Comparison of ENCODE assay signal across 12 cellular contexts in genomic region chr1:223393275-223394214, GRCh38. TPM values are rescaled to one million over a fixed set of nuclear protein-coding genes. Genes with fewer than 3 reads are reported as not detected.
DNase-seq lines count a peak whose midpoint lies in the region; ATAC-seq and TF ChIP-seq lines count a peak whose summit lies in the region.
"Had no signal": no experiment of that assay in that cellular context is flagged by ENCODE, and none has a peak within 500 bp of the region (broad histone marks: within the 10 kb centered on the region; RNA-seq: fewer than 3 reads in every experiment).

Gene CCDC185, plus strand, starts transcription at chr1:223393415. Its CDS starts 61 bp downstream, at chr1:223393476.

- no peaks in the 10 kb centered on the region for H3K27me3 ChIP-seq in naive thymus-derived CD4-positive, alpha-beta T cell (ENCODE audit: control insufficient read depth in 2 of 2, insufficient read depth in 2 of 2, low read length in 2 of 2)
- peaks cover 25% of the 10 kb centered on the region for H3K27me3 ChIP-seq in endodermal cell (ENCODE audit: control insufficient read depth, insufficient read depth, low read length, poor library complexity, severe bottlenecking)

- H3K27ac Mint-ChIP-seq in naive thymus-derived CD4-positive, alpha-beta T cell: no peak within 1 kb of the TSS
- H3K27ac Mint-ChIP-seq in endodermal cell: no peak within 1 kb of the TSS
- H3K27ac Mint-ChIP-seq: activated T-helper 1 cell treated with anti-CD3 and anti-CD28 coated beads, Interleukin-12 subunit alpha, Interleukin-12 subunit beta, Interleukin-2, Interleukin-4 antibody, amounts not matched to agents 30 ng/mL and 10 ng/mL and 1 ng/mL, durations not matched to agents 14 hours and 24 hours and 36 hours; T-helper 1 cell treated with Interleukin-12 subunit alpha and Interleukin-12 subunit beta and Interleukin-4 antibody, amounts not matched to agents 30 μg/mL and 1 μg/mL, for 36 hours had no signal

- H3K27me3 Mint-ChIP-seq in naive thymus-derived CD4-positive, alpha-beta T cell: peaks cover 13 to 48% (median 29%) of the 10 kb centered on the region in 5 donors
- H3K27me3 Mint-ChIP-seq in endodermal cell (ENCODE audit: insufficient read depth): peaks cover 27% of the 10 kb centered on the region

- no peaks in the 10 kb centered on the region for H3K9me3 ChIP-seq in naive thymus-derived CD4-positive, alpha-beta T cell (ENCODE audit: control insufficient read depth in 2 of 3, low read length in 3 of 3)
- H3K9me3 ChIP-seq in endodermal cell (ENCODE audit: control insufficient read depth, low read length): no peaks in the 10 kb centered on the region
- H3K9me3 ChIP-seq: neutrophil had no signal

- intact Hi-C loops in naive thymus-derived CD4-positive, alpha-beta T cell (cut with micrococcal nuclease): no loop called here

- TF ChIP-seq CTCF in epithelial cell of proximal tubule (conservative IDR thresholded peaks at IDR 0.05; ENCODE audit: low read depth, low read length) (no peak), endodermal cell (conservative IDR thresholded peaks at IDR 0.05) (no peak)

- H3K4me3 Mint-ChIP-seq in naive thymus-derived CD4-positive, alpha-beta T cell: peak within 1 kb of the TSS in 8 of 10 donors; percentile 17 to 67 (median 46)
- H3K4me3 Mint-ChIP-seq in endodermal cell: no peak within 1 kb of the TSS
- H3K4me3 Mint-ChIP-seq: activated T-helper 1 cell treated with anti-CD3 and anti-CD28 coated beads, Interleukin-12 subunit alpha, Interleukin-12 subunit beta, Interleukin-2, Interleukin-4 antibody, amounts not matched to agents 30 ng/mL and 10 ng/mL and 1 ng/mL, durations not matched to agents 14 hours and 24 hours and 36 hours; T-helper 1 cell treated with Interleukin-12 subunit alpha and Interleukin-12 subunit beta and Interleukin-4 antibody, amounts not matched to agents 30 μg/mL and 1 μg/mL, for 36 hours had no signal

- H3K4me1 ChIP-seq in naive thymus-derived CD4-positive, alpha-beta T cell (ENCODE audit: control insufficient read depth in 2 of 2, insufficient read depth in 2 of 2, low read length in 2 of 2): no peaks in the 10 kb centered on the region
- H3K4me1 ChIP-seq in endodermal cell (ENCODE audit: control insufficient read depth, insufficient read depth, low read length): no peaks in the 10 kb centered on the region

- H3K36me3 Mint-ChIP-seq in naive thymus-derived CD4-positive, alpha-beta T cell: peaks cover 0 to 3% (median 0%) of the 10 kb centered on the region in 5 donors
- H3K36me3 Mint-ChIP-seq in endodermal cell (ENCODE audit: low read depth): no peaks in the 10 kb centered on the region

- CTCF ChIA-PET in naive thymus-derived CD4-positive, alpha-beta T cell (lab: Charles Lee): no interaction called here

- peaks cover 0 to 19% (median 3%) of the 10 kb centered on the region in 11 donors for H3K9me3 Mint-ChIP-seq in naive thymus-derived CD4-positive, alpha-beta T cell
- peaks cover 15% of the 10 kb centered on the region for H3K9me3 Mint-ChIP-seq in endodermal cell
- H3K9me3 Mint-ChIP-seq: activated T-helper 1 cell treated with anti-CD3 and anti-CD28 coated beads, Interleukin-12 subunit alpha, Interleukin-12 subunit beta, Interleukin-2, Interleukin-4 antibody, amounts not matched to agents 30 ng/mL and 10 ng/mL and 1 ng/mL, durations not matched to agents 14 hours and 24 hours and 36 hours; T-helper 1 cell treated with Interleukin-12 subunit alpha and Interleukin-12 subunit beta and Interleukin-4 antibody, amounts not matched to agents 30 μg/mL and 1 μg/mL, for 36 hours had no signal

- WGBS in endodermal cell (ENCODE audit: insufficient coverage in 1 of 2, insufficient read length in 1 of 2), 2 experiments: 77 to 85% methylated on average over 46 to 73 of the region's 73 CpGs

- POLR2A ChIA-PET in naive thymus-derived CD4-positive, alpha-beta T cell (lab: Charles Lee): no interaction called here

- H3K4me1 Mint-ChIP-seq in naive thymus-derived CD4-positive, alpha-beta T cell: peaks cover 0 to 8% (median 4%) of the 10 kb centered on the region in 7 donors
- no peaks in the 10 kb centered on the region for H3K4me1 Mint-ChIP-seq in endodermal cell

- no peak for ATAC-seq in naive thymus-derived CD4-positive, alpha-beta T cell
- no peak for ATAC-seq in GM18505 (IDR thresholded peaks at IDR 0.05; ENCODE audit: unreplicated experiment)

- H3K4me3 ChIP-seq in epithelial cell of proximal tubule (ENCODE audit: low read depth, low read length): peak within 1 kb of the TSS; percentile 45
- peak within 1 kb of the TSS; percentile 20 for H3K4me3 ChIP-seq in naive thymus-derived CD4-positive, alpha-beta T cell (ENCODE audit: low read length)
- no peak within 1 kb of the TSS for H3K4me3 ChIP-seq in endodermal cell (ENCODE audit: low read length)

- DNase-seq in AG08396 (ENCODE audit: low spot score): peak; percentile 39
- peak; percentile 8 for DNase-seq in M059J (ENCODE audit: low read depth)
- no peak for DNase-seq in epithelial cell of proximal tubule (ENCODE audit: low read depth)
- no peak for DNase-seq in naive thymus-derived CD4-positive, alpha-beta T cell
- DNase-seq in pons (ENCODE audit: low spot score): no peak
- DNase-seq in endodermal cell: no peak
- no peak for DNase-seq in activated effector memory CD4-positive, alpha-beta T cell treated with Interleukin-2 at 50 U/mL for 16 hours
- DNase-seq: NCI-H1436 had no signal

- TF ChIP-seq POLR2A in GM18505 (IDR thresholded peaks at IDR 0.05; ENCODE audit: borderline replicate concordance, extremely low read depth, insufficient read depth, insufficient read length): no peak

- no peak within 1 kb of the TSS for H3K9ac ChIP-seq in endodermal cell (ENCODE audit: extremely low read depth, low read length, poor library complexity, severe bottlenecking)

- no peak within 1 kb of the TSS for H3K27ac ChIP-seq in naive thymus-derived CD4-positive, alpha-beta T cell (ENCODE audit: low read depth, low read length)
- H3K27ac ChIP-seq in endodermal cell (ENCODE audit: low read depth, low read length): no peak within 1 kb of the TSS
- H3K27ac ChIP-seq: neutrophil had no signal

- H3K36me3 ChIP-seq in naive thymus-derived CD4-positive, alpha-beta T cell (ENCODE audit: control insufficient read depth in 2 of 3, insufficient read depth in 3 of 3, low read length in 3 of 3): no peaks in the 10 kb centered on the region
- no peaks in the 10 kb centered on the region for H3K36me3 ChIP-seq in endodermal cell (ENCODE audit: control insufficient read depth, insufficient read depth, low read length)
- H3K36me3 ChIP-seq: neutrophil had no signal

RNA-seq across cellular contexts. Expression of gene CCDC185, which starts in this region (rescaled TPM):
- not detected in 2 replicates for total RNA-seq in M059J (2014; rRNA removed; shearing (Covaris generic))
- total RNA-seq in epithelial cell of proximal tubule (not detected in 2 replicates), endodermal cell (not detected)
- not detected for total RNA-seq in naive thymus-derived CD4-positive, alpha-beta T cell
- polyA plus RNA-seq in naive thymus-derived CD4-positive, alpha-beta T cell: not detected
- not detected for polyA plus RNA-seq in endodermal cell (2013, experiment 1 of 2)
- not detected for polyA plus RNA-seq in endodermal cell (2013, experiment 2 of 2)
- total RNA-seq: activated T-helper 1 cell treated with anti-CD3 and anti-CD28 coated beads, Interleukin-12 subunit alpha, Interleukin-12 subunit beta, Interleukin-2, Interleukin-4 antibody, amounts not matched to agents 30 ng/mL and 10 ng/mL and 1 ng/mL, durations not matched to agents 14 hours and 24 hours and 36 hours had no signal

Comparison
In these comparisons a context has a peak if more than half of its experiments do, and no peak if none do; other contexts are left out.
1. Peak in DNase-seq in M059J; RNA of the gene not detected or under 1 TPM.